27 cellular contexts compared by ENCODE assay signal in the genomic region with DNA sequence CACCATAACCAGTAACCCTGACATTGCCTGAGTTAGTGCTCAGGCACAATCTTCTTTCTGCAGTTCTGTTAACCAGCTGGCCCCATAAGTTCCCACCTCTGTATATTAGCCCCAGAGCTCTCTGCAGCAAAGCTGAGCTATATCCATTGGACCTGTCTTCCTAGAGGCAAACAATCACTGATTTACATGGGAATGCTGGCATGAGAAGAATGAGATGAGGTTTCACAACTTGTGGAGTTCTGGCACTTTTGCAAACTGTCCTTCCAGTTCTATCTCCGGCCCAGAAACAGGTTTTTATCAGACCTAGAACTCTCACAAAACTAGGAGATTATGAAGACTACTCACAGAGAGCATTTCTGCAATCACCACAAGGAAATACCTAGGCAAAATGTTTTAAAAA. TPM values are rescaled to one million over a fixed set of nuclear protein-coding genes. Genes with fewer than 3 reads are reported as not detected.
"Had no signal": no experiment of that assay in that cellular context is flagged by ENCODE, and none has a peak within 500 bp of the region (broad histone marks: within the 10 kb centered on the region; RNA-seq: fewer than 3 reads in every experiment).

No MANE protein-coding gene starts in this region.

- DNase-seq: activated CD4-positive, alpha-beta T cell treated with anti-CD3 and anti-CD28 coated beads, Interleukin-2, amount 10 ng/mL, durations not matched to agents 7 days and 5 days; activated CD8-positive, alpha-beta T cell treated with anti-CD3 and anti-CD28 coated beads, Interleukin-2, amount 10 ng/mL, durations not matched to agents 7 days and 5 days; activated naive CD4-positive, alpha-beta T cell treated with anti-CD3 and anti-CD28 coated beads for 36 hours; activated naive CD8-positive, alpha-beta T cell treated with anti-CD3 and anti-CD28 coated beads, Interleukin-2, amount 50 U/mL, for 24 hours; activated T-cell treated with anti-CD3 and anti-CD28 coated beads, Interleukin-2, amount 50 U/mL, for 24 hours; effector memory CD4-positive, alpha-beta T cell; gastrocnemius medialis; head of caudate nucleus; kidney; occipital lobe; right cardiac atrium; stimulated activated CD4-positive, alpha-beta T cell treated with anti-CD3 and anti-CD28 coated beads, Interleukin-15, amount 100 ng/mL, for 24 hours; stimulated activated CD4-positive, alpha-beta T cell treated with anti-CD3 and anti-CD28 coated beads, Interleukin-4, amount 100 ng/mL, for 1 hour; stimulated activated naive CD8-positive, alpha-beta T cell treated with anti-CD3 and anti-CD28 coated beads, Interleukin-15, amount 100 ng/mL, for 72 hours; T-helper 1 cell; T-helper 9 cell; transverse colon had no signal

- FAIRE-seq: endothelial cell of umbilical vein, kidney had no signal

- H3K4me3 Mint-ChIP-seq: activated CD4-positive, alpha-beta T cell treated with anti-CD3 and anti-CD28 coated beads, Interleukin-2, amount 10 ng/mL, durations not matched to agents 7 days and 5 days; activated CD8-positive, alpha-beta T cell treated with anti-CD3 and anti-CD28 coated beads, Interleukin-2, amount 10 ng/mL, durations not matched to agents 7 days and 5 days; activated naive CD4-positive, alpha-beta T cell treated with anti-CD3 and anti-CD28 coated beads for 36 hours; activated naive CD8-positive, alpha-beta T cell treated with anti-CD3 and anti-CD28 coated beads, Interleukin-2, amount 50 U/mL, for 24 hours; activated T-cell treated with anti-CD3 and anti-CD28 coated beads, Interleukin-2, amount 50 U/mL, for 24 hours; dendritic cell treated with granulocyte-macrophage colony-stimulating factor and Interleukin-4, amounts not matched to agents 40 ng/mL and 50 ng/mL, for 4 days; stimulated activated naive CD8-positive, alpha-beta T cell treated with anti-CD3 and anti-CD28 coated beads, Interleukin-15, amount 100 ng/mL, for 72 hours had no signal

- H3K27ac Mint-ChIP-seq: activated CD4-positive, alpha-beta T cell treated with anti-CD3 and anti-CD28 coated beads, Interleukin-2, amount 10 ng/mL, durations not matched to agents 7 days and 5 days; activated CD8-positive, alpha-beta T cell treated with anti-CD3 and anti-CD28 coated beads, Interleukin-2, amount 10 ng/mL, durations not matched to agents 7 days and 5 days; activated naive CD4-positive, alpha-beta T cell treated with anti-CD3 and anti-CD28 coated beads for 36 hours; activated naive CD8-positive, alpha-beta T cell treated with anti-CD3 and anti-CD28 coated beads, Interleukin-2, amount 50 U/mL, for 24 hours; activated T-cell treated with anti-CD3 and anti-CD28 coated beads, Interleukin-2, amount 50 U/mL, for 24 hours; dendritic cell treated with granulocyte-macrophage colony-stimulating factor and Interleukin-4, amounts not matched to agents 40 ng/mL and 50 ng/mL, for 4 days; progenitor cell of endocrine pancreas; stimulated activated naive CD8-positive, alpha-beta T cell treated with anti-CD3 and anti-CD28 coated beads, Interleukin-15, amount 100 ng/mL, for 72 hours had no signal

- ATAC-seq: activated CD8-positive, alpha-beta T cell treated with anti-CD3 and anti-CD28 coated beads, Interleukin-2, amount 10 ng/mL, durations not matched to agents 7 days and 5 days; activated naive CD8-positive, alpha-beta T cell treated with anti-CD3 and anti-CD28 coated beads, Interleukin-2, amount 50 U/mL, for 24 hours; gastrocnemius medialis; left lobe of liver; right cardiac atrium; stimulated activated naive CD8-positive, alpha-beta T cell treated with anti-CD3 and anti-CD28 coated beads, Interleukin-15, amount 100 ng/mL, for 72 hours had no signal

- H3K4me3 ChIP-seq: ascending aorta, breast epithelium, esophagus muscularis mucosa, gastrocnemius medialis, skin epidermis, suprapubic skin, transverse colon, vagina had no signal

- H3K9me3 ChIP-seq: ascending aorta, breast epithelium, esophagus muscularis mucosa, gastrocnemius medialis, suprapubic skin, transverse colon, vagina had no signal

- H3K27me3 Mint-ChIP-seq: activated naive CD8-positive, alpha-beta T cell treated with anti-CD3 and anti-CD28 coated beads, Interleukin-2, amount 50 U/mL, for 24 hours had no signal

- H3K4me1 Mint-ChIP-seq: activated CD4-positive, alpha-beta T cell treated with anti-CD3 and anti-CD28 coated beads, Interleukin-2, amount 10 ng/mL, durations not matched to agents 7 days and 5 days; activated naive CD8-positive, alpha-beta T cell treated with anti-CD3 and anti-CD28 coated beads, Interleukin-2, amount 50 U/mL, for 24 hours; stimulated activated naive CD8-positive, alpha-beta T cell treated with anti-CD3 and anti-CD28 coated beads, Interleukin-15, amount 100 ng/mL, for 72 hours had no signal

- H3K9me3 Mint-ChIP-seq: activated CD4-positive, alpha-beta T cell treated with anti-CD3 and anti-CD28 coated beads, Interleukin-2, amount 10 ng/mL, durations not matched to agents 7 days and 5 days; activated naive CD4-positive, alpha-beta T cell treated with anti-CD3 and anti-CD28 coated beads for 36 hours; activated naive CD8-positive, alpha-beta T cell treated with anti-CD3 and anti-CD28 coated beads, Interleukin-2, amount 50 U/mL, for 24 hours; activated T-cell treated with anti-CD3 and anti-CD28 coated beads, Interleukin-2, amount 50 U/mL, for 24 hours; dendritic cell treated with granulocyte-macrophage colony-stimulating factor and Interleukin-4, amounts not matched to agents 40 ng/mL and 50 ng/mL, for 4 days; stimulated activated naive CD8-positive, alpha-beta T cell treated with anti-CD3 and anti-CD28 coated beads, Interleukin-15, amount 100 ng/mL, for 72 hours had no signal

- H3K4me1 ChIP-seq: ascending aorta, breast epithelium, gastrocnemius medialis, vagina had no signal

- H3K27me3 ChIP-seq: ascending aorta, breast epithelium, esophagus muscularis mucosa, gastrocnemius medialis, suprapubic skin, transverse colon, vagina had no signal

- H3K36me3 ChIP-seq: ascending aorta, breast epithelium, esophagus muscularis mucosa, gastrocnemius medialis, suprapubic skin, transverse colon, vagina had no signal

- H3K27ac ChIP-seq: ascending aorta, breast epithelium, esophagus muscularis mucosa, gastrocnemius medialis, skin epidermis, suprapubic skin, transverse colon, vagina had no signal

RNA-seq across cellular contexts. Expression of a gene that starts 7.9 kb away (rescaled TPM):
- total RNA-seq: activated CD4-positive, alpha-beta T cell treated with anti-CD3 and anti-CD28 coated beads, Interleukin-2, amount 10 ng/mL, durations not matched to agents 7 days and 5 days; activated CD8-positive, alpha-beta T cell treated with anti-CD3 and anti-CD28 coated beads, Interleukin-2, amount 10 ng/mL, durations not matched to agents 7 days and 5 days; activated naive CD4-positive, alpha-beta T cell treated with anti-CD3 and anti-CD28 coated beads for 36 hours; endothelial cell of umbilical vein had no signal
